12 cellular contexts compared by ENCODE assay signal in genomic region chr6:20266851-20267608, GRCh38. TPM values are rescaled to one million over a fixed set of nuclear protein-coding genes. Genes with fewer than 3 reads are reported as not detected.
DNase-seq lines count a peak whose midpoint lies in the region; ATAC-seq and TF ChIP-seq lines count a peak whose summit lies in the region.
"Had no signal": no experiment of that assay in that cellular context is flagged by ENCODE, and none has a peak within 500 bp of the region (broad histone marks: within the 10 kb centered on the region; RNA-seq: fewer than 3 reads in every experiment).

No MANE protein-coding gene starts in this region.

- TF ChIP-seq CTCF in HCT116 (IDR thresholded peaks at IDR 0.05 in 2 of 3, conservative IDR thresholded peaks at IDR 0.05 in 1 of 3; ENCODE audit: borderline replicate concordance in 1 of 3, insufficient read depth in 1 of 3, low read depth in 2 of 3, low read length in 2 of 3) = peak in 1 of 3 experiments; percentile 14; a peak in 1 of 6 replicates
- no peak for TF ChIP-seq CTCF in mucosa of descending colon (IDR thresholded peaks at IDR 0.05)
- no peak for TF ChIP-seq CTCF in transverse colon (IDR thresholded peaks at IDR 0.05)
- no peak for TF ChIP-seq CTCF in OCI-LY7 (conservative IDR thresholded peaks at IDR 0.05; ENCODE audit: low read length)

- BruUV-seq in HCT116 (replicated peaks; lab: Mats Ljungman, UMichigan) (no TSS peak), OCI-LY7 (replicated peaks; lab: Mats Ljungman, UMichigan) (no TSS peak)

- RAD21 ChIA-PET in HCT116 (lab: Charles Lee; ENCODE audit: low non-redundant PET in 1 of 2, low total read pairs in 2 of 2, uncharacterized antibody in 2 of 2, unreplicated experiment in 2 of 2) = no interaction called here

- no peaks in the 10 kb centered on the region for H3K27me3 ChIP-seq in HCT116 (ENCODE audit: insufficient read depth, low read length)
- H3K27me3 ChIP-seq in transverse colon = no peaks in the 10 kb centered on the region
- H3K27me3 ChIP-seq: adrenal gland had no signal

- ATAC-seq in HCT116 (peak; percentile 89), mucosa of descending colon (peak; percentile 45), GM21360 (IDR thresholded peaks at IDR 0.05; ENCODE audit: unreplicated experiment) (no peak)
- ATAC-seq: naive thymus-derived CD8-positive, alpha-beta T cell had no signal

- H3K36me3 Mint-ChIP-seq in activated CD4-positive, alpha-beta T cell treated with anti-CD3 and anti-CD28 coated beads, Interleukin-2, amount 10 ng/mL, durations not matched to agents 24 days and 14 days (ENCODE audit: low read depth) = no peaks in the 10 kb centered on the region

- peaks cover 19 to 30% of the 10 kb centered on the region in 2 experiments for H3K4me1 ChIP-seq in HCT116 (ENCODE audit: control insufficient read depth in 1 of 2, insufficient read depth in 2 of 2, low read length in 2 of 2)
- no peaks in the 10 kb centered on the region for H3K4me1 ChIP-seq in mucosa of descending colon (ENCODE audit: low read depth)
- peaks cover 0 to 3% (median 0%) of the 10 kb centered on the region in 4 donors for H3K4me1 ChIP-seq in transverse colon
- no peaks in the 10 kb centered on the region for H3K4me1 ChIP-seq in OCI-LY7 (ENCODE audit: insufficient read depth, low read length, poor library complexity, severe bottlenecking)
- H3K4me1 ChIP-seq: adrenal gland had no signal

- H3K27ac ChIP-seq in HCT116 (ENCODE audit: low read depth, low read length) = peak overlapping the region; percentile 77
- no peak overlapping the region for H3K27ac ChIP-seq in transverse colon
- H3K27ac ChIP-seq in OCI-LY7 (ENCODE audit: low read depth, low read length, poor library complexity, severe bottlenecking) = no peak overlapping the region
- H3K27ac ChIP-seq: adrenal gland, KMS-11 had no signal

- TF ChIP-seq POLR2A in HCT116 (IDR thresholded peaks at IDR 0.05; ENCODE audit: borderline replicate concordance, extremely low read depth, insufficient read depth, insufficient read length) = no peak
- no peak for TF ChIP-seq POLR2A in transverse colon (IDR thresholded peaks at IDR 0.05)

- H3K4me3 ChIP-seq in HCT116 (replicated peaks in 1 of 2; ENCODE audit: low read depth in 1 of 2, low read length in 2 of 2) (peak overlapping the region; percentile 20 to 49), mucosa of descending colon (no peak overlapping the region), transverse colon (no peak overlapping the region), OCI-LY7 (ENCODE audit: low read depth, low read length, poor library complexity, severe bottlenecking) (no peak overlapping the region)
- H3K4me3 ChIP-seq: adrenal gland had no signal

- H3K9me3 Mint-ChIP-seq in activated CD4-positive, alpha-beta T cell treated with anti-CD3 and anti-CD28 coated beads, Interleukin-2, amount 10 ng/mL, durations not matched to agents 24 days and 14 days = peaks cover 4% of the 10 kb centered on the region
- H3K9me3 Mint-ChIP-seq: activated B cell treated with CpG ODN at 0.5 μM for 24 hours had no signal

- peak; percentile 25 for TF ChIP-seq RAD21 in HCT116 (IDR thresholded peaks at IDR 0.05; ENCODE audit: low read depth)

- H3K9ac ChIP-seq in HCT116 (ENCODE audit: low read length) = peak overlapping the region; percentile 56
- H3K9ac ChIP-seq: KMS-11 had no signal

- peak; percentile 48 for DNase-seq in activated CD4-positive, alpha-beta T cell treated with anti-CD3 and anti-CD28 coated beads, Interleukin-2, amount 10 ng/mL, durations not matched to agents 24 days and 14 days
- DNase-seq in activated CD4-positive, alpha-beta T cell treated with anti-CD3 and anti-CD28 coated beads, Interleukin-2, amount 50 U/mL, for 1 hour = no peak
- DNase-seq in HCT116 (ENCODE audit: low read depth, low spot score) = peak; percentile 92
- DNase-seq in NOMO-1 treated with DMSO at 0.1 percent for 48 hours (lab: John Stamatoyannopoulos, UW; ENCODE audit: unreplicated experiment) = peak; percentile 60
- DNase-seq in mucosa of descending colon = no peak
- no peak for DNase-seq in transverse colon
- no peak for DNase-seq in OCI-LY7 (ENCODE audit: low spot score)
- DNase-seq: activated B cell treated with CpG ODN at 0.5 μM for 24 hours; adrenal gland; naive thymus-derived CD8-positive, alpha-beta T cell had no signal

- H3K4me2 ChIP-seq in HCT116 (ENCODE audit: low read length) = peak overlapping the region; percentile 84
- H3K4me2 ChIP-seq in OCI-LY7 (ENCODE audit: low read length) = no peak overlapping the region
- H3K4me2 ChIP-seq: KMS-11 had no signal

- peak overlapping the region; percentile 2 for H3K27ac Mint-ChIP-seq in activated CD4-positive, alpha-beta T cell treated with anti-CD3 and anti-CD28 coated beads, Interleukin-2, amount 10 ng/mL, durations not matched to agents 24 days and 14 days
- H3K27ac Mint-ChIP-seq: activated B cell treated with CpG ODN at 0.5 μM for 24 hours; naive thymus-derived CD8-positive, alpha-beta T cell had no signal

- CTCF ChIA-PET in HCT116 (lab: Charles Lee) (no interaction called here), OCI-LY7 (lab: Charles Lee; ENCODE audit: unreplicated experiment) (no interaction called here)

- TF ChIP-seq EP300 in transverse colon (IDR thresholded peaks at IDR 0.05; ENCODE audit: low read depth) = no peak

- H4K20me1 ChIP-seq in HCT116 (ENCODE audit: insufficient read depth) = no peaks in the 10 kb centered on the region
- no peaks in the 10 kb centered on the region for H4K20me1 ChIP-seq in OCI-LY7 (ENCODE audit: insufficient read depth, low read length)

- no peak overlapping the region for H3K4me3 Mint-ChIP-seq in activated CD4-positive, alpha-beta T cell treated with anti-CD3 and anti-CD28 coated beads, Interleukin-2, amount 10 ng/mL, durations not matched to agents 24 days and 14 days
- H3K4me3 Mint-ChIP-seq: activated B cell treated with CpG ODN at 0.5 μM for 24 hours; naive thymus-derived CD8-positive, alpha-beta T cell had no signal

- in situ Hi-C loops in transverse colon (cut with MboI; ENCODE audit: low pct_ligation_motif_present in 1 of 4, low pct_unique_long_range_greater_than_20kb in 1 of 4, low sequenced_read_pairs in 3 of 4) = no loop called here

- H3K36me3 ChIP-seq in HCT116 (ENCODE audit: control insufficient read depth in 1 of 2, insufficient read depth in 2 of 2, low read length in 2 of 2) (no peaks in the 10 kb centered on the region), mucosa of descending colon (ENCODE audit: low read depth) (no peaks in the 10 kb centered on the region), transverse colon (no peaks in the 10 kb centered on the region), OCI-LY7 (ENCODE audit: insufficient read depth, low read length) (no peaks in the 10 kb centered on the region)
- H3K36me3 ChIP-seq: adrenal gland had no signal

- H2AFZ ChIP-seq in HCT116 (ENCODE audit: low read depth, low read length, poor library complexity, severe bottlenecking) = peak overlapping the region; percentile 84
- H2AFZ ChIP-seq in OCI-LY7 (ENCODE audit: low read length) = no peak overlapping the region

- 77 to 79% methylated on average over 9 to 11 of the region's 11 CpGs for WGBS in transverse colon (ENCODE audit: low coverage in 1 of 2), 2 donors

- H3K79me2 ChIP-seq in HCT116 (ENCODE audit: insufficient read depth, low read length) (no peaks in the 10 kb centered on the region), OCI-LY7 (ENCODE audit: insufficient read depth, low read depth, low read length) (no peaks in the 10 kb centered on the region)

- H3K27me3 Mint-ChIP-seq in activated CD4-positive, alpha-beta T cell treated with anti-CD3 and anti-CD28 coated beads, Interleukin-2, amount 10 ng/mL, durations not matched to agents 24 days and 14 days = peaks cover 5% of the 10 kb centered on the region

- H3K4me1 Mint-ChIP-seq in activated CD4-positive, alpha-beta T cell treated with anti-CD3 and anti-CD28 coated beads, Interleukin-2, amount 10 ng/mL, durations not matched to agents 24 days and 14 days = peaks cover 6% of the 10 kb centered on the region

- intact Hi-C loops in activated CD4-positive, alpha-beta T cell treated with anti-CD3 and anti-CD28 coated beads, Interleukin-2, amount 10 ng/mL, durations not matched to agents 24 days and 14 days (cut with micrococcal nuclease) = no loop called here
- intact Hi-C loops in HCT116 (cut with micrococcal nuclease) (no loop called here), mucosa of descending colon (cut with DNase I, micrococcal nuclease) (no loop called here), transverse colon (cut with DNase I; ENCODE audit: low total_unique reads) (no loop called here), OCI-LY7 (cut with micrococcal nuclease; ENCODE audit: unreplicated experiment) (no loop called here)

- POLR2A ChIA-PET in HCT116 (lab: Charles Lee) = interaction anchor here (0.6 to 0.7 kb wide), 5 partner anchors 8 to 888 kb away, joined by 3 to 4 read pairs (median 3); no protein-coding TSS in a partner anchor
- POLR2A ChIA-PET in OCI-LY7 (lab: Charles Lee) = interaction anchor here (0.7 kb wide), 1 partner anchor 63 kb away, joined by 3 read pairs; no protein-coding TSS in a partner anchor

- no peaks in the 10 kb centered on the region for H3K9me3 ChIP-seq in HCT116 (ENCODE audit: control insufficient read depth in 1 of 2, insufficient read depth in 1 of 2, low read depth in 1 of 2, low read length in 2 of 2)
- H3K9me3 ChIP-seq in mucosa of descending colon = no peaks in the 10 kb centered on the region
- H3K9me3 ChIP-seq in transverse colon = peaks cover 3 to 5% of the 10 kb centered on the region in 2 donors
- no peaks in the 10 kb centered on the region for H3K9me3 ChIP-seq in OCI-LY7 (ENCODE audit: low read length)
- H3K9me3 ChIP-seq: adrenal gland had no signal

- no peaks in the 10 kb centered on the region for H3K9me2 ChIP-seq in HCT116 (ENCODE audit: insufficient read depth)
- H3K9me2 ChIP-seq in OCI-LY7 (ENCODE audit: insufficient read depth, low read length) = no peaks in the 10 kb centered on the region; the same call in 1 of the 2 replicates

TF ChIP-seq in HCT116, 20 proteins besides CTCF, POLR2A, EP300 and RAD21 (continues in another document):
- TF ChIP-seq POLR2AphosphoS5 (IDR thresholded peaks at IDR 0.05; ENCODE audit: low read depth, low read length) (peak; percentile 64), YY1 (IDR thresholded peaks at IDR 0.05; ENCODE audit: extremely low read depth, insufficient replicate concordance, low read depth, low read length) (peak; percentile 80), TCF7L2 (IDR thresholded peaks at IDR 0.05; ENCODE audit: borderline replicate concordance, extremely low read depth, insufficient read depth, insufficient read length) (peak; percentile 54), EZH2 (IDR thresholded peaks at IDR 0.05) (no peak)

RNA-seq across cellular contexts. Expression of gene MBOAT1, which starts 54.8 kb away (rescaled TPM):
- 11.8 and 12.8 TPM in 2 replicates for total RNA-seq in activated CD4-positive, alpha-beta T cell treated with anti-CD3 and anti-CD28 coated beads, Interleukin-2, amount 10 ng/mL, durations not matched to agents 24 days and 14 days
- 11.7 TPM for total RNA-seq in HCT116 (2021; ENCODE audit: unreplicated experiment)
- polyA plus RNA-seq in HCT116 (2012) = 6.0 and 6.5 TPM in 2 replicates
- 10 to 100 TPM; 33.7 to 77.0 (median 54.4) TPM for total RNA-seq in mucosa of descending colon
- total RNA-seq in transverse colon = 10 to 100 TPM; 10.3 to 85.3 (median 66.5) TPM
- not detected in 2 replicates for total RNA-seq in OCI-LY7 (2014; rRNA removed; shearing (Covaris generic))
- not detected in 2 replicates for total RNA-seq in OCI-LY7 (2022)

Comparison
In these comparisons a context has a peak if more than half of its experiments do, and no peak if none do; other contexts are left out.
1. DNase-seq: peak in activated CD4-positive, alpha-beta T cell treated with anti-CD3 and anti-CD28 coated beads, Interleukin-2, amount 10 ng/mL, durations not matched to agents 24 days and 14 days (single experiment), HCT116 (single experiment) and NOMO-1 treated with DMSO at 0.1 percent for 48 hours (single experiment); none in activated CD4-positive, alpha-beta T cell treated with anti-CD3 and anti-CD28 coated beads, Interleukin-2, amount 50 U/mL, for 1 hour (single experiment), mucosa of descending colon (0 of 3), transverse colon (single experiment) and OCI-LY7 (single experiment).
2. H3K4me3 ChIP-seq: peak in HCT116 (2 of 2); none in mucosa of descending colon (single experiment), transverse colon (0 of 4) and OCI-LY7 (single experiment).
3. RNA of gene MBOAT1, which starts 54.8 kb away (total RNA-seq): 10.3 to 85.3 TPM in transverse colon, 33.7 to 77.0 TPM in mucosa of descending colon, 11.8 to 12.8 TPM in activated CD4-positive, alpha-beta T cell treated with anti-CD3 and anti-CD28 coated beads, Interleukin-2, amount 10 ng/mL, durations not matched to agents 24 days and 14 days and 11.7 TPM in HCT116 (single experiment); not detected in OCI-LY7; every median in the first group is over 10 times any median in the second.